Comparison of ENCODE assay signal across 20 cellular contexts in genomic region chr5:135438712-135439111, GRCh38. TPM values are rescaled to one million over a fixed set of nuclear protein-coding genes. Genes with fewer than 3 reads are reported as not detected.
DNase-seq lines count a peak whose midpoint lies in the region; ATAC-seq and TF ChIP-seq lines count a peak whose summit lies in the region.
"Had no signal": no experiment of that assay in that cellular context is flagged by ENCODE, and none has a peak within 500 bp of the region (broad histone marks: within the 10 kb centered on the region; RNA-seq: fewer than 3 reads in every experiment).

No MANE protein-coding gene starts in this region.

- intact Hi-C loops in esophagus muscularis mucosa (cut with DNase I): no loop called here
- intact Hi-C loops in psoas muscle (cut with DNase I): no loop called here
- intact Hi-C loops in spleen (cut with DNase I; ENCODE audit: low total_unique reads): no loop called here

- no peak for TF ChIP-seq EP300 in esophagus muscularis mucosa (IDR thresholded peaks at IDR 0.05)

- H3K4me2 ChIP-seq in BLaER1 treated with 17β-estradiol and CSF1 and Interleukin-3, amounts not matched to agents 10 nM and 100 nM: peak overlapping the region; percentile 86 to 97 (median 91)
- H3K4me2 ChIP-seq: SK-N-SH had no signal

- no peaks in the 10 kb centered on the region for H3K36me3 ChIP-seq in BLaER1 treated with 17β-estradiol and CSF1 and Interleukin-3, amounts not matched to agents 10 nM and 100 nM
- H3K36me3 ChIP-seq in esophagus muscularis mucosa: no peaks in the 10 kb centered on the region
- no peaks in the 10 kb centered on the region for H3K36me3 ChIP-seq in psoas muscle (ENCODE audit: insufficient read depth in 1 of 2, low read depth in 1 of 2)
- no peaks in the 10 kb centered on the region for H3K36me3 ChIP-seq in spleen
- H3K36me3 ChIP-seq: MG63 had no signal

- TF ChIP-seq CTCF in esophagus muscularis mucosa (IDR thresholded peaks at IDR 0.05) (no peak), psoas muscle (IDR thresholded peaks at IDR 0.05) (no peak), spleen (IDR thresholded peaks at IDR 0.05 in 8 of 11, conservative IDR thresholded peaks at IDR 0.05 in 3 of 11) (no peak)

- H3K9ac ChIP-seq in BLaER1 treated with 17β-estradiol and CSF1 and Interleukin-3, amounts not matched to agents 10 nM and 100 nM: peak overlapping the region in 7 of 11 experiments; percentile 19 to 88 (median 81); a peak in 9 of 22 replicates
- H3K9ac ChIP-seq: SK-N-SH had no signal

- TF ChIP-seq POLR2A in esophagus muscularis mucosa (IDR thresholded peaks at IDR 0.05; ENCODE audit: low read depth) (no peak), spleen (IDR thresholded peaks at IDR 0.05) (no peak)

- H3K27ac ChIP-seq in BLaER1 treated with 17β-estradiol and CSF1 and Interleukin-3, amounts not matched to agents 10 nM and 100 nM: peak overlapping the region; percentile 45 to 99 (median 91); a peak in 20 of 22 replicates
- no peak overlapping the region for H3K27ac ChIP-seq in esophagus muscularis mucosa (replicated peaks in 1 of 4)
- peak overlapping the region; percentile 75 for H3K27ac ChIP-seq in psoas muscle
- no peak overlapping the region for H3K27ac ChIP-seq in spleen
- H3K27ac ChIP-seq: body of pancreas had no signal

- peak in 2 of 4 donors; percentile 10 to 16 for ATAC-seq in psoas muscle
- ATAC-seq in HG02840 (IDR thresholded peaks at IDR 0.05; ENCODE audit: low FRiP score, unreplicated experiment): no peak

- no peak overlapping the region; a peak in 1 of 20 replicates for H3K4me3 ChIP-seq in BLaER1 treated with 17β-estradiol and CSF1 and Interleukin-3, amounts not matched to agents 10 nM and 100 nM
- no peak overlapping the region for H3K4me3 ChIP-seq in esophagus muscularis mucosa
- no peak overlapping the region for H3K4me3 ChIP-seq in psoas muscle
- no peak overlapping the region for H3K4me3 ChIP-seq in spleen
- H3K4me3 ChIP-seq: body of pancreas, MG63, testis had no signal

- H3K27me3 ChIP-seq in BLaER1 treated with 17β-estradiol and CSF1 and Interleukin-3, amounts not matched to agents 10 nM and 100 nM: no peaks in the 10 kb centered on the region
- H3K27me3 ChIP-seq in esophagus muscularis mucosa (peaks cover 0 to 18% (median 0%) of the 10 kb centered on the region in 4 donors), psoas muscle (ENCODE audit: insufficient read depth in 3 of 3, low read length in 2 of 3) (no peaks in the 10 kb centered on the region), spleen (replicated peaks in 1 of 7) (peaks cover 0 to 23% (median 0%) of the 10 kb centered on the region in 7 donors)
- H3K27me3 ChIP-seq: MG63, testis had no signal

- 81% methylated on average over 7 of the region's 7 CpGs for WGBS in esophagus muscularis mucosa
- 64 to 72% (median 67%) methylated on average over 7 of the region's 7 CpGs for WGBS in psoas muscle, 3 donors
- WGBS in spleen, 5 donors: 59 to 70% (median 63%) methylated on average over 7 of the region's 7 CpGs

- peaks cover 98 to 100% (median 100%) of the 10 kb centered on the region in 10 experiments for H3K4me1 ChIP-seq in BLaER1 treated with 17β-estradiol and CSF1 and Interleukin-3, amounts not matched to agents 10 nM and 100 nM
- H3K4me1 ChIP-seq in esophagus muscularis mucosa (peaks cover 21 to 25% (median 22%) of the 10 kb centered on the region in 4 donors), psoas muscle (peaks cover 31% of the 10 kb centered on the region), spleen (peaks cover 0 to 58% (median 9%) of the 10 kb centered on the region in 6 donors)

- DNase-seq in ELF-1 (ENCODE audit: low read depth, low spot score): peak; percentile 2
- DNase-seq in esophagus muscularis mucosa (ENCODE audit: extremely low spot score): peak; percentile 60
- DNase-seq in psoas muscle: no peak
- no peak for DNase-seq in SHP77 treated with DMSO at 0.1 percent for 48 hours (lab: John Stamatoyannopoulos, UW)
- DNase-seq in spleen: no peak
- DNase-seq: activated B cell treated with CpG ODN at 0.5 μM for 24 hours; activated naive CD8-positive, alpha-beta T cell treated with anti-CD3 and anti-CD28 coated beads, Interleukin-2, amount 10 ng/mL, durations not matched to agents 7 days and 5 days; foreskin melanocyte; kidney; mesendoderm; NCI-H146; nephron progenitor cell; SK-N-SH had no signal

- no peaks in the 10 kb centered on the region for H3K9me3 ChIP-seq in BLaER1 treated with 17β-estradiol and CSF1 and Interleukin-3, amounts not matched to agents 10 nM and 100 nM (replicated peaks in 1 of 11)
- H3K9me3 ChIP-seq in esophagus muscularis mucosa (no peaks in the 10 kb centered on the region), psoas muscle (no peaks in the 10 kb centered on the region), spleen (no peaks in the 10 kb centered on the region)
- H3K9me3 ChIP-seq: body of pancreas, MG63, SK-N-SH, testis had no signal

- no peaks in the 10 kb centered on the region for H4K20me1 ChIP-seq in BLaER1 treated with 17β-estradiol and CSF1 and Interleukin-3, amounts not matched to agents 10 nM and 100 nM

RNA-seq across cellular contexts. Expression of gene DCANP1, which starts 8.4 kb away (rescaled TPM):
- total RNA-seq in esophagus muscularis mucosa (under 1 TPM in 1 of 4 donors, not detected in 3; 0.26 TPM), psoas muscle (not detected), spleen (1 to 10 TPM in 2 of 7 donors, under 1 TPM in 5; 0.29 to 1.2 (median 0.70) TPM)
- polyA plus RNA-seq in psoas muscle (under 1 TPM in 1 of 3 donors, not detected in 2; 0.01 TPM), spleen (1 to 10 TPM in 1 of 3 donors, under 1 TPM in 2; 0.23 to 2.4 (median 0.96) TPM)
- total RNA-seq: activated B cell treated with CpG ODN at 0.5 μM for 24 hours; activated naive CD8-positive, alpha-beta T cell treated with anti-CD3 and anti-CD28 coated beads, Interleukin-2, amount 10 ng/mL, durations not matched to agents 7 days and 5 days; activated T-helper 2 cell treated with anti-CD3 and anti-CD28 coated beads, Interferon-gamma antibody, Interleukin-2, Interleukin-4, amounts not matched to agents 10 μg/mL and 5 μg/mL and 100 μg/mL, durations not matched to agents 14 hours and 24 hours and 36 hours; dermis blood vessel endothelial cell; kidney; testis had no signal
- polyA plus RNA-seq: SK-N-SH had no signal

RNA-seq across cellular contexts. Expression of gene TIFAB, which starts 13.4 kb away (rescaled TPM):
- not detected for total RNA-seq in esophagus muscularis mucosa
- not detected for total RNA-seq in psoas muscle
- polyA plus RNA-seq in psoas muscle: under 1 TPM in 1 of 3 donors, not detected in 2; under 0.01 TPM
- 1 to 10 TPM in 4 of 7 donors, under 1 TPM in 3; 0.37 to 4.0 (median 1.8) TPM for total RNA-seq in spleen
- polyA plus RNA-seq in spleen: 1 to 10 TPM in 1 of 3 donors, under 1 TPM in 2; 0.48 to 1.4 (median 0.74) TPM
- total RNA-seq: activated B cell treated with CpG ODN at 0.5 μM for 24 hours; activated naive CD8-positive, alpha-beta T cell treated with anti-CD3 and anti-CD28 coated beads, Interleukin-2, amount 10 ng/mL, durations not matched to agents 7 days and 5 days; activated T-helper 2 cell treated with anti-CD3 and anti-CD28 coated beads, Interferon-gamma antibody, Interleukin-2, Interleukin-4, amounts not matched to agents 10 μg/mL and 5 μg/mL and 100 μg/mL, durations not matched to agents 14 hours and 24 hours and 36 hours; body of pancreas; dermis blood vessel endothelial cell had no signal
- polyA plus RNA-seq: SK-N-SH had no signal

RNA-seq across cellular contexts. Expression of gene MACROH2A1, which starts 39.7 kb away (rescaled TPM):
- total RNA-seq in esophagus muscularis mucosa (100 to 1,000 TPM; 144 to 152 (median 149) TPM), psoas muscle (100 to 1,000 TPM in 1 of 4 donors, 10 to 100 TPM in 3; 57.8 to 108 (median 81.5) TPM), spleen (100 to 1,000 TPM; 139 to 288 (median 210) TPM)
- polyA plus RNA-seq in psoas muscle (100 to 1,000 TPM in 2 of 3 donors, 10 to 100 TPM in 1; 73.1 to 127 (median 125) TPM), spleen (100 to 1,000 TPM in 2 of 3 donors, 10 to 100 TPM in 1; 88.1 to 139 (median 113) TPM)

Comparison
In these comparisons a context has a peak if more than half of its experiments do, and no peak if none do; other contexts are left out.
1. H3K27ac ChIP-seq: peak in BLaER1 treated with 17β-estradiol and CSF1 and Interleukin-3, amounts not matched to agents 10 nM and 100 nM (11 of 11) and psoas muscle (single experiment); none in esophagus muscularis mucosa (0 of 4) and spleen (0 of 8).
2. DNase-seq: peak in ELF-1 (single experiment) and esophagus muscularis mucosa (single experiment); none in psoas muscle (0 of 2), SHP77 treated with DMSO at 0.1 percent for 48 hours (single experiment) and spleen (single experiment).